ENCODE assay signal across 25 cellular contexts in genomic region chr1:175128523-175128922, GRCh38.
DNase-seq lines count a peak whose midpoint lies in the region; ATAC-seq and TF ChIP-seq lines count a peak whose summit lies in the region.
"Had no signal": no experiment of that assay in that cellular context is flagged by ENCODE, and none has a peak within 500 bp of the region (broad histone marks: within the 10 kb centered on the region; RNA-seq: fewer than 3 reads in every experiment).

No MANE protein-coding gene starts in this region.

- H3K4me1 Mint-ChIP-seq in chondrocyte (ENCODE audit: low read depth) (peaks cover 30% of the 10 kb centered on the region), osteocyte (ENCODE audit: unreplicated experiment) (peaks cover 29% of the 10 kb centered on the region)
- H3K4me1 Mint-ChIP-seq: activated CD4-positive, alpha-beta T cell treated with anti-CD3 and anti-CD28 coated beads, Interleukin-2, amount 10 ng/mL, durations not matched to agents 24 days and 14 days; activated naive CD8-positive, alpha-beta T cell treated with anti-CD3 and anti-CD28 coated beads, Interleukin-2, amount 50 U/mL, for 24 hours; CD4-positive, CD25-positive, alpha-beta regulatory T cell had no signal

- intact Hi-C loops in Right ventricle myocardium superior (cut with DNase I) (loop anchor here (5.0 kb wide), 1 partner anchor 96 kb away; no protein-coding TSS in a partner anchor), left ventricle myocardium superior (cut with micrococcal nuclease) (no loop called here), upper lobe of right lung (cut with DNase I) (no loop called here)

- peak; percentile 6 for ATAC-seq in Right ventricle myocardium superior (ENCODE audit: poor library complexity)
- no peak for ATAC-seq in left ventricle myocardium superior
- ATAC-seq in upper lobe of right lung: no peak
- ATAC-seq: activated naive CD8-positive, alpha-beta T cell treated with anti-CD3 and anti-CD28 coated beads, Interleukin-2, amount 50 U/mL, for 24 hours; activated T-cell treated with anti-CD3 and anti-CD28 coated beads, Interleukin-2, amount 50 U/mL, for 4 hours; effector memory CD8-positive, alpha-beta T cell had no signal

- H3K9me3 ChIP-seq in esophagus (ENCODE audit: control insufficient read depth in 2 of 2, insufficient read depth in 1 of 2, low read depth in 1 of 2, low read length in 1 of 2) (no peaks in the 10 kb centered on the region), muscle layer of colon (ENCODE audit: low read length) (no peaks in the 10 kb centered on the region), upper lobe of right lung (no peaks in the 10 kb centered on the region)
- H3K9me3 ChIP-seq: right lobe of liver, SJCRH30 had no signal

- H3K36me3 Mint-ChIP-seq in chondrocyte (ENCODE audit: low read depth) (no peaks in the 10 kb centered on the region), osteocyte (ENCODE audit: unreplicated experiment) (no peaks in the 10 kb centered on the region)
- H3K36me3 Mint-ChIP-seq: CD4-positive, CD25-positive, alpha-beta regulatory T cell had no signal

- 82 to 85% methylated on average over 9 of the region's 9 CpGs for WGBS in esophagus, 2 donors

- DNase-seq in Right ventricle myocardium superior (no peak), left ventricle myocardium superior (no peak), upper lobe of right lung (no peak), NCI-H2227 treated with DMSO at 0.1 percent for 48 hours (lab: John Stamatoyannopoulos, UW) (no peak), chondrocyte (ENCODE audit: low spot score) (no peak), osteocyte (ENCODE audit: extremely low spot score, unreplicated experiment) (no peak)
- DNase-seq: activated CD4-positive, alpha-beta T cell treated with anti-CD3 and anti-CD28 coated beads, Interleukin-2, amount 10 ng/mL, durations not matched to agents 24 days and 14 days; activated naive CD8-positive, alpha-beta T cell treated with anti-CD3 and anti-CD28 coated beads, Interleukin-2, amount 50 U/mL, for 24 hours; activated T-cell treated with anti-CD3 and anti-CD28 coated beads, Interleukin-2, amount 50 U/mL, for 4 hours; Calu3; CD4-positive, CD25-positive, alpha-beta regulatory T cell; cortex of kidney; DMS79 treated with DMSO at 0.1 percent for 48 hours; effector memory CD8-positive, alpha-beta T cell; erythroblast; GF-D8; NCI-H1048; right lobe of liver; SJCRH30; stimulated activated CD4-positive, alpha-beta T cell treated with anti-CD3 and anti-CD28 coated beads, Interleukin-12 subunit alpha, Interleukin-12 subunit beta, amount 100 ng/mL, for 4 hours; stimulated activated CD4-positive, alpha-beta T cell treated with anti-CD3 and anti-CD28 coated beads, Interleukin-2, amount 100 ng/mL, for 48 hours; WERI-Rb-1 had no signal

- H3K4me3 ChIP-seq in esophagus (ENCODE audit: low read depth in 1 of 2, low read length in 2 of 2) (no peak overlapping the region), muscle layer of colon (ENCODE audit: low read depth in 1 of 2, low read length in 2 of 2) (no peak overlapping the region), upper lobe of right lung (no peak overlapping the region)
- H3K4me3 ChIP-seq: right lobe of liver, SJCRH30 had no signal

- no peak overlapping the region for H3K9ac ChIP-seq in muscle layer of colon (ENCODE audit: low read length)

- H3K36me3 ChIP-seq in esophagus (ENCODE audit: control insufficient read depth in 2 of 2, insufficient read depth in 2 of 2, low read length in 1 of 2) (no peaks in the 10 kb centered on the region), muscle layer of colon (ENCODE audit: insufficient read depth, low read length) (no peaks in the 10 kb centered on the region), upper lobe of right lung (no peaks in the 10 kb centered on the region)
- H3K36me3 ChIP-seq: right lobe of liver, SJCRH30, WERI-Rb-1 had no signal

- peak overlapping the region; percentile 63 to 74 for H3K27ac ChIP-seq in esophagus (ENCODE audit: low read depth in 2 of 2, low read length in 1 of 2)
- peak overlapping the region; percentile 56 for H3K27ac ChIP-seq in muscle layer of colon (ENCODE audit: low read depth, low read length)
- H3K27ac ChIP-seq in upper lobe of right lung: peak overlapping the region; percentile 78
- H3K27ac ChIP-seq: foreskin keratinocyte, SJCRH30, WERI-Rb-1 had no signal

- no peak for TF ChIP-seq CTCF in upper lobe of right lung (IDR thresholded peaks at IDR 0.05)
- TF ChIP-seq CTCF in chondrocyte (IDR thresholded peaks at IDR 0.05): no peak
- TF ChIP-seq CTCF in osteocyte (IDR thresholded peaks at IDR 0.05): no peak

- H3K27me3 Mint-ChIP-seq in chondrocyte (ENCODE audit: low read depth) (no peaks in the 10 kb centered on the region), osteocyte (ENCODE audit: unreplicated experiment) (no peaks in the 10 kb centered on the region)
- H3K27me3 Mint-ChIP-seq: activated naive CD8-positive, alpha-beta T cell treated with anti-CD3 and anti-CD28 coated beads, Interleukin-2, amount 50 U/mL, for 24 hours had no signal

- H3K4me1 ChIP-seq in esophagus (ENCODE audit: control insufficient read depth in 2 of 2, insufficient read depth in 2 of 2, low read length in 1 of 2) (peaks cover 0 to 5% of the 10 kb centered on the region in 2 donors), muscle layer of colon (ENCODE audit: insufficient read depth, low read length) (peaks cover 56% of the 10 kb centered on the region), upper lobe of right lung (peaks cover 44% of the 10 kb centered on the region)
- H3K4me1 ChIP-seq: foreskin keratinocyte, SJCRH30 had no signal

- H3K27me3 ChIP-seq in esophagus (ENCODE audit: control insufficient read depth in 1 of 2, insufficient read depth in 2 of 2, low read length in 2 of 2): no peaks in the 10 kb centered on the region
- no peaks in the 10 kb centered on the region for H3K27me3 ChIP-seq in muscle layer of colon (ENCODE audit: control insufficient read depth in 1 of 2, insufficient read depth in 2 of 2, low read length in 2 of 2)
- H3K27me3 ChIP-seq in upper lobe of right lung: no peaks in the 10 kb centered on the region
- H3K27me3 ChIP-seq: foreskin keratinocyte, right lobe of liver had no signal

- H3K4me3 Mint-ChIP-seq in chondrocyte (ENCODE audit: unreplicated experiment) (no peak overlapping the region), osteocyte (ENCODE audit: unreplicated experiment) (no peak overlapping the region)
- H3K4me3 Mint-ChIP-seq: activated CD4-positive, alpha-beta T cell treated with anti-CD3 and anti-CD28 coated beads, Interleukin-2, amount 10 ng/mL, durations not matched to agents 24 days and 14 days; activated naive CD8-positive, alpha-beta T cell treated with anti-CD3 and anti-CD28 coated beads, Interleukin-2, amount 50 U/mL, for 24 hours; activated T-cell treated with anti-CD3 and anti-CD28 coated beads, Interleukin-2, amount 50 U/mL, for 4 hours; CD4-positive, CD25-positive, alpha-beta regulatory T cell; effector memory CD8-positive, alpha-beta T cell had no signal

- H3K9me3 Mint-ChIP-seq in chondrocyte (ENCODE audit: low read depth) (no peaks in the 10 kb centered on the region), osteocyte (ENCODE audit: unreplicated experiment) (no peaks in the 10 kb centered on the region)
- H3K9me3 Mint-ChIP-seq: activated CD4-positive, alpha-beta T cell treated with anti-CD3 and anti-CD28 coated beads, Interleukin-2, amount 10 ng/mL, durations not matched to agents 24 days and 14 days; activated naive CD8-positive, alpha-beta T cell treated with anti-CD3 and anti-CD28 coated beads, Interleukin-2, amount 50 U/mL, for 24 hours; activated T-cell treated with anti-CD3 and anti-CD28 coated beads, Interleukin-2, amount 50 U/mL, for 4 hours; CD4-positive, CD25-positive, alpha-beta regulatory T cell; effector memory CD8-positive, alpha-beta T cell had no signal

- H3K27ac Mint-ChIP-seq in chondrocyte (ENCODE audit: unreplicated experiment) (no peak overlapping the region), osteocyte (ENCODE audit: unreplicated experiment) (no peak overlapping the region)
- H3K27ac Mint-ChIP-seq: activated CD4-positive, alpha-beta T cell treated with anti-CD3 and anti-CD28 coated beads, Interleukin-2, amount 10 ng/mL, durations not matched to agents 24 days and 14 days; activated naive CD8-positive, alpha-beta T cell treated with anti-CD3 and anti-CD28 coated beads, Interleukin-2, amount 50 U/mL, for 24 hours; CD4-positive, CD25-positive, alpha-beta regulatory T cell; effector memory CD8-positive, alpha-beta T cell had no signal
